ENCODE assay signal across 32 cellular contexts in the genomic region with DNA sequence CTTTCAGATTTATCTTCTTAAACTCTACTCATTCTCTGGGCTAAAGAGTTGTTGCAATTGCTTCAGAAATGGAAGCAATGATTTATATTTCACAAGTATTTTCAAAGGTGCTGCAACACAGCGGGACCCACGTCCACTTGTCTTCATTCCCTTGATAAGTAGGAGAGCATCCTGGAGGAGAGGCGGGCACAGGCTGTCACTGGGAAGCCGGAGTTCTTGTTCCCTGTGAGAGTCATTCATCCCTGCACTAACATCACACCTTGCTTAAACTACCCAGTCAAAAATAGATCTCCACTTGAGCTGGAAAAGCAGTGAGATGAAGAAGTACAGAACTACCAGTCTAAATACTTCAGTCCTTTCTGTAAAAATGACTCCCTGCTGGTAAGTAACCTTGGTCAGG.
"Had no signal": no experiment of that assay in that cellular context is flagged by ENCODE, and none has a peak within 500 bp of the region (broad histone marks: within the 10 kb centered on the region; RNA-seq: fewer than 3 reads in every experiment).

No MANE protein-coding gene starts in this region.

- H3K9me3 ChIP-seq: ascending aorta, Peyer's patch, SJCRH30 had no signal

- H3K4me1 Mint-ChIP-seq: activated T-helper 17 cell treated with anti-CD3 and anti-CD28 coated beads, Interleukin-2, amount 50 U/mL, for 72 hours had no signal

- H3K36me3 ChIP-seq: ascending aorta, Peyer's patch, SJCRH30, WERI-Rb-1 had no signal

- H3K36me3 Mint-ChIP-seq: activated naive CD4-positive, alpha-beta T cell treated with anti-CD3 and anti-CD28 coated beads, Interleukin-2, amount 50 U/mL, for 24 hours; activated naive CD8-positive, alpha-beta T cell treated with anti-CD3 and anti-CD28 coated beads, Interleukin-2, amount 10 ng/mL, durations not matched to agents 7 days and 5 days had no signal

- H3K27me3 ChIP-seq: ascending aorta, Peyer's patch, SJCRH30 had no signal

- H3K4me3 ChIP-seq: ascending aorta, K562, Peyer's patch, SJCRH30, SK-N-MC had no signal

- H3K27ac Mint-ChIP-seq: activated CD4-positive, alpha-beta T cell treated with anti-CD3 and anti-CD28 coated beads, Interleukin-2, amount 10 ng/mL, durations not matched to agents 24 days and 14 days; activated CD8-positive, alpha-beta T cell treated with anti-CD3 and anti-CD28 coated beads for 36 hours; activated naive CD4-positive, alpha-beta T cell treated with anti-CD3 and anti-CD28 coated beads, Interleukin-2, amount 50 U/mL, for 24 hours; activated naive CD8-positive, alpha-beta T cell treated with anti-CD3 and anti-CD28 coated beads, Interleukin-2, amount 10 ng/mL, durations not matched to agents 7 days and 5 days; activated T-cell treated with anti-CD3 and anti-CD28 coated beads, Interleukin-2, amount 50 U/mL, for 72 hours; activated T-helper 17 cell treated with anti-CD3 and anti-CD28 coated beads, Interleukin-2, amount 50 U/mL, for 72 hours had no signal

- H3K4me3 Mint-ChIP-seq: activated CD4-positive, alpha-beta T cell treated with anti-CD3 and anti-CD28 coated beads, Interleukin-2, amount 10 ng/mL, durations not matched to agents 24 days and 14 days; activated CD8-positive, alpha-beta T cell treated with anti-CD3 and anti-CD28 coated beads for 36 hours; activated naive CD4-positive, alpha-beta T cell treated with anti-CD3 and anti-CD28 coated beads, Interleukin-2, amount 50 U/mL, for 24 hours; activated naive CD8-positive, alpha-beta T cell treated with anti-CD3 and anti-CD28 coated beads, Interleukin-2, amount 10 ng/mL, durations not matched to agents 7 days and 5 days; activated T-cell treated with anti-CD3 and anti-CD28 coated beads, Interleukin-2, amount 50 U/mL, for 72 hours; activated T-helper 17 cell treated with anti-CD3 and anti-CD28 coated beads, Interleukin-2, amount 50 U/mL, for 72 hours had no signal

- H3K9me3 Mint-ChIP-seq: activated CD8-positive, alpha-beta T cell treated with anti-CD3 and anti-CD28 coated beads for 36 hours; activated naive CD4-positive, alpha-beta T cell treated with anti-CD3 and anti-CD28 coated beads, Interleukin-2, amount 50 U/mL, for 24 hours; activated T-cell treated with anti-CD3 and anti-CD28 coated beads, Interleukin-2, amount 50 U/mL, for 72 hours; activated T-helper 17 cell treated with anti-CD3 and anti-CD28 coated beads, Interleukin-2, amount 50 U/mL, for 72 hours had no signal

- H3K27ac ChIP-seq: ascending aorta, Peyer's patch, RWPE1, SJCRH30, SK-N-MC, WERI-Rb-1 had no signal

- DNase-seq: activated CD4-positive, alpha-beta T cell treated with anti-CD3 and anti-CD28 coated beads for 1 hour; activated CD4-positive, alpha-beta T cell treated with anti-CD3 and anti-CD28 coated beads, Interleukin-2, amount 10 ng/mL, durations not matched to agents 24 days and 14 days; activated CD4-positive, alpha-beta T cell treated with anti-CD3 and anti-CD28 coated beads, Interleukin-2, amount 50 U/mL, for 4 hours; activated CD4-positive, CD25-positive, alpha-beta regulatory T cell; activated CD8-positive, alpha-beta T cell treated with anti-CD3 and anti-CD28 coated beads for 36 hours; activated effector memory CD4-positive, alpha-beta T cell treated with anti-CD3 and anti-CD28 coated beads, Interleukin-2, amount 50 U/mL, for 16 hours; activated naive CD4-positive, alpha-beta T cell treated with Interleukin-2 at 50 U/mL for 16 hours; activated naive CD8-positive, alpha-beta T cell treated with anti-CD3 and anti-CD28 coated beads, Interleukin-2, amount 10 ng/mL, durations not matched to agents 7 days and 5 days; activated T-cell treated with anti-CD3 and anti-CD28 coated beads, Interleukin-2, amount 50 U/mL, for 1 hour; activated T-cell treated with anti-CD3 and anti-CD28 coated beads, Interleukin-2, amount 50 U/mL, for 72 hours; amygdala; caudate nucleus; NCI-H1092 treated with DMSO at 0.1 percent for 48 hours; NCI-H146; NCI-H187; NCI-H2029 treated with DMSO at 0.1 percent for 48 hours; NCI-H2107; NCI-H226; NCI-H446 treated with DMSO at 0.1 percent for 48 hours; NCI-H748 treated with DMSO at 0.1 percent for 48 hours; NK-92 treated with Interleukin-12 subunit alpha and Interleukin-12 subunit beta, amount 100 ng/mL, for 24 hours; Peyer's patch; SHP77; SJCRH30; T1000; WERI-Rb-1 had no signal

- H3K4me1 ChIP-seq: ascending aorta, Peyer's patch, SJCRH30 had no signal

- H3K27me3 Mint-ChIP-seq: activated CD4-positive, alpha-beta T cell treated with anti-CD3 and anti-CD28 coated beads, Interleukin-2, amount 10 ng/mL, durations not matched to agents 24 days and 14 days; activated CD8-positive, alpha-beta T cell treated with anti-CD3 and anti-CD28 coated beads for 36 hours; activated naive CD4-positive, alpha-beta T cell treated with anti-CD3 and anti-CD28 coated beads, Interleukin-2, amount 50 U/mL, for 24 hours; activated T-helper 17 cell treated with anti-CD3 and anti-CD28 coated beads, Interleukin-2, amount 50 U/mL, for 72 hours had no signal
